In genomic region chr6:168083142-168083885, GRCh38 we compare ENCODE assay signal across 15 cellular contexts.
"Had no signal": no experiment of that assay in that cellular context is flagged by ENCODE, and none has a peak within 500 bp of the region (broad histone marks: within the 10 kb centered on the region; RNA-seq: fewer than 3 reads in every experiment).

No MANE protein-coding gene starts in this region.

- H3K36me3 Mint-ChIP-seq: activated naive CD4-positive, alpha-beta T cell treated with anti-CD3 and anti-CD28 coated beads, Interleukin-2, amount 50 U/mL, for 24 hours; naive thymus-derived CD4-positive, alpha-beta T cell; type B pancreatic cell had no signal

- H3K27me3 Mint-ChIP-seq: activated naive CD4-positive, alpha-beta T cell treated with anti-CD3 and anti-CD28 coated beads, Interleukin-2, amount 50 U/mL, for 24 hours; type B pancreatic cell had no signal

- ATAC-seq: gastrocnemius medialis; heart left ventricle; left ventricle myocardium superior; naive thymus-derived CD4-positive, alpha-beta T cell; pancreas; sciatic nerve; stimulated activated naive CD8-positive, alpha-beta T cell treated with anti-CD3 and anti-CD28 coated beads, Interleukin-15, amount 100 ng/mL, for 72 hours had no signal

- H3K4me1 Mint-ChIP-seq: activated naive CD4-positive, alpha-beta T cell treated with anti-CD3 and anti-CD28 coated beads, Interleukin-2, amount 50 U/mL, for 24 hours; naive thymus-derived CD4-positive, alpha-beta T cell; stimulated activated naive CD8-positive, alpha-beta T cell treated with anti-CD3 and anti-CD28 coated beads, Interleukin-15, amount 100 ng/mL, for 72 hours had no signal

- H3K9me3 Mint-ChIP-seq: activated naive CD4-positive, alpha-beta T cell treated with anti-CD3 and anti-CD28 coated beads, Interleukin-2, amount 50 U/mL, for 24 hours; naive thymus-derived CD4-positive, alpha-beta T cell; stimulated activated naive CD8-positive, alpha-beta T cell treated with anti-CD3 and anti-CD28 coated beads, Interleukin-15, amount 100 ng/mL, for 72 hours; type B pancreatic cell had no signal

- DNase-seq: activated CD4-positive, alpha-beta T cell treated with anti-CD3 and anti-CD28 coated beads, Interleukin-2, amount 50 U/mL, for 4 hours; activated gamma-delta T cell; cortex of kidney; effector CD4-positive, alpha-beta T cell; gastrocnemius medialis; heart left ventricle; left ventricle myocardium superior; naive thymus-derived CD4-positive, alpha-beta T cell; stimulated activated CD4-positive, alpha-beta T cell treated with anti-CD3 and anti-CD28 coated beads, Interleukin-4, amount 100 ng/mL, for 1 hour; stimulated activated naive CD8-positive, alpha-beta T cell treated with anti-CD3 and anti-CD28 coated beads, Interleukin-15, amount 100 ng/mL, for 72 hours; WERI-Rb-1 had no signal

- H3K27ac Mint-ChIP-seq: activated naive CD4-positive, alpha-beta T cell treated with anti-CD3 and anti-CD28 coated beads, Interleukin-2, amount 50 U/mL, for 24 hours; stimulated activated naive CD8-positive, alpha-beta T cell treated with anti-CD3 and anti-CD28 coated beads, Interleukin-15, amount 100 ng/mL, for 72 hours; type B pancreatic cell had no signal

- H3K4me3 Mint-ChIP-seq: activated naive CD4-positive, alpha-beta T cell treated with anti-CD3 and anti-CD28 coated beads, Interleukin-2, amount 50 U/mL, for 24 hours; naive thymus-derived CD4-positive, alpha-beta T cell; stimulated activated naive CD8-positive, alpha-beta T cell treated with anti-CD3 and anti-CD28 coated beads, Interleukin-15, amount 100 ng/mL, for 72 hours; type B pancreatic cell had no signal
